Comparison of ENCODE assay signal across 11 cellular contexts in the genomic region with DNA sequence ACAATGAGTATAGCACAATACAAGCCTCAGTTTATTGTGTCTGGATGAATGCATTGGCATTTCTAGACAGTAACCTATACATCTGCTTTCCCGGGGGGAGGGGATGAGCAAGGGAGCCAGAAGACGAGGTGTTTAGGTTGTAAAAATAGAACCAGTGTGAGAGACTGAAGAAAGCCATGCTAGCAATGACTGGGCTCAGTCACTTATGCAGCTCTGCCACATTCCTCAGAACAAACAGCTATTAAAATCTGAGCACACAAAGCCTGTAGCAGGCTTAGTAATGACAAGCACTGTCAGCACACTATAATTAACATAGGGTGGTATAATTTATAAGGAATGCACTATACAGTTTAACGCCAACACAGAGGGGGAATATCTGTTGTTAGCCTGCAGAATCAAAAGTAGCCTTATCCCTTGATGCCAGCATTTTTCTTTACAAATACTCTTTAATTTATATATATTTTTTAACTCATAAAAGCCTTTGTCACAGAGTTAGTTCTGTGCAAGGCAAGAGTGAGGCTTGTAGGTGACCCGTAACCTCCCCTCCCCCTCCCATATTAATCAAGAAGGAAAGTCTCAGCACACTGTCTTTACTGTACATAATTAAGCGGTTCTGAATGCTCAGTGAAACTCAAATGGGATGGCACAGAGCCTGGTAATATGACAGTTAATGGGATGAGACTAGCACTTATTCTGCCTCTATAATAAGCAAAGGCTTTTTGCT.
DNase-seq lines count a peak whose midpoint lies in the region; ATAC-seq and TF ChIP-seq lines count a peak whose summit lies in the region.
"Had no signal": no experiment of that assay in that cellular context is flagged by ENCODE, and none has a peak within 500 bp of the region (broad histone marks: within the 10 kb centered on the region; RNA-seq: fewer than 3 reads in every experiment).

No MANE protein-coding gene starts in this region.

- CTCF ChIA-PET in CD8-positive, alpha-beta T cell (lab: Charles Lee) = no interaction called here

- intact Hi-C loops in CD8-positive, alpha-beta T cell (cut with DNase I, micrococcal nuclease) = loop anchor here in 1 of 2 experiments (10.0 kb wide), 1 partner anchor 1423 kb away; no protein-coding TSS in a partner anchor

- peak overlapping the region; percentile 91 for H3K27ac ChIP-seq in cardiac muscle cell
- no peak overlapping the region for H3K27ac ChIP-seq in CD8-positive, alpha-beta T cell (ENCODE audit: low read depth, low read length)

- H3K36me3 Mint-ChIP-seq in CD8-positive, alpha-beta T cell = no peaks in the 10 kb centered on the region

- no peaks in the 10 kb centered on the region for H3K27me3 Mint-ChIP-seq in CD8-positive, alpha-beta T cell (ENCODE audit: low read depth)

- TF ChIP-seq CTCF in cardiac muscle cell (IDR thresholded peaks at IDR 0.05; ENCODE audit: low read depth, low read length) = no peak
- no peak for TF ChIP-seq CTCF in CD8-positive, alpha-beta T cell (IDR thresholded peaks at IDR 0.05)

- no peaks in the 10 kb centered on the region for H3K9me3 Mint-ChIP-seq in CD8-positive, alpha-beta T cell

- ATAC-seq in HG03432 (IDR thresholded peaks at IDR 0.05; ENCODE audit: unreplicated experiment) = no peak
- ATAC-seq in CD8-positive, alpha-beta T cell = no peak

- no peaks in the 10 kb centered on the region for H3K4me1 Mint-ChIP-seq in CD8-positive, alpha-beta T cell (ENCODE audit: low read depth)

- H3K27me3 ChIP-seq in cardiac muscle cell = no peaks in the 10 kb centered on the region
- no peaks in the 10 kb centered on the region for H3K27me3 ChIP-seq in CD8-positive, alpha-beta T cell (ENCODE audit: insufficient read depth, low read length)

- no peaks in the 10 kb centered on the region for H3K36me3 ChIP-seq in cardiac muscle cell
- no peaks in the 10 kb centered on the region for H3K36me3 ChIP-seq in CD8-positive, alpha-beta T cell (ENCODE audit: insufficient read depth, low read length)

- H3K4me3 Mint-ChIP-seq in CD8-positive, alpha-beta T cell = no peak overlapping the region

- peak; percentile 17 for DNase-seq in NCI-H2171 treated with DMSO at 0.1 percent for 48 hours (lab: John Stamatoyannopoulos, UW)
- no peak for DNase-seq in NCI-H2171 (lab: John Stamatoyannopoulos, UW)
- peak; percentile 70 for DNase-seq in NCI-H748 treated with DMSO at 0.1 percent for 48 hours (lab: John Stamatoyannopoulos, UW)
- DNase-seq in cardiac muscle cell (ENCODE audit: low read depth in 1 of 2, low spot score in 1 of 2) = peak in 1 of 2 donors; percentile 75
- DNase-seq in retina = peak; percentile 64
- no peak for DNase-seq in CD8-positive, alpha-beta T cell
- DNase-seq in COLO668 (lab: John Stamatoyannopoulos, UW; ENCODE audit: unreplicated experiment) = no peak
- DNase-seq: ACHN, activated T-cell treated with anti-CD3 and anti-CD28 coated beads for 4 hours, T-helper 2 cell had no signal

- H3K27ac Mint-ChIP-seq in CD8-positive, alpha-beta T cell = no peak overlapping the region

- H3K4me1 ChIP-seq in cardiac muscle cell (ENCODE audit: low read depth) = peaks cover 58% of the 10 kb centered on the region
- H3K4me1 ChIP-seq in CD8-positive, alpha-beta T cell (ENCODE audit: insufficient read depth, low read length) = no peaks in the 10 kb centered on the region

- no peak overlapping the region for H3K4me3 ChIP-seq in cardiac muscle cell
- no peak overlapping the region for H3K4me3 ChIP-seq in CD8-positive, alpha-beta T cell (ENCODE audit: low read depth, low read length)

- no peaks in the 10 kb centered on the region for H3K9me3 ChIP-seq in cardiac muscle cell (ENCODE audit: low read depth)
- no peaks in the 10 kb centered on the region for H3K9me3 ChIP-seq in CD8-positive, alpha-beta T cell (ENCODE audit: low read length)

- POLR2A ChIA-PET in CD8-positive, alpha-beta T cell (lab: Charles Lee) = no interaction called here

Comparison
In these comparisons a context has a peak if more than half of its experiments do, and no peak if none do; other contexts are left out.
1. DNase-seq: peak in NCI-H2171 treated with DMSO at 0.1 percent for 48 hours (single experiment), NCI-H748 treated with DMSO at 0.1 percent for 48 hours (single experiment) and retina (single experiment); none in NCI-H2171 (single experiment), CD8-positive, alpha-beta T cell (0 of 7) and COLO668 (single experiment).